In genomic region chr2:129979629-129980155, GRCh38 we compare ENCODE assay signal across 9 cellular contexts. TPM values are rescaled to one million over a fixed set of nuclear protein-coding genes. Genes with fewer than 3 reads are reported as not detected.
DNase-seq lines count a peak whose midpoint lies in the region; ATAC-seq, FAIRE-seq and TF ChIP-seq lines count a peak whose summit lies in the region.
"Not testable (repeated sequence)": the region's sequence is repeated elsewhere in the genome, so short reads cannot be mapped to it uniquely, and the experiment has no call there.
"Had no signal": no experiment of that assay in that cellular context is flagged by ENCODE, and none has a peak within 500 bp of the region (broad histone marks: within the 10 kb centered on the region; RNA-seq: fewer than 3 reads in every experiment).

TSS of gene RAB6C (plus strand) at chr2:129979666. CDS start at chr2:129980116, 450 bp downstream.

- not testable (repeated sequence) for TF ChIP-seq CTCF in OCI-LY1 (IDR thresholded peaks at IDR 0.05; ENCODE audit: low read length); endothelial cell of umbilical vein (IDR thresholded peaks at IDR 0.05; ENCODE audit: extremely low read depth in 1 of 2, insufficient read depth in 1 of 2, low read depth in 1 of 2, low read length in 2 of 2); neural progenitor cell (IDR thresholded peaks at IDR 0.05); suprapubic skin (IDR thresholded peaks at IDR 0.05)

- H3K36me3 Mint-ChIP-seq in CD8-positive, alpha-beta memory T cell; activated naive CD4-positive, alpha-beta T cell treated with anti-CD3 and anti-CD28 coated beads for 36 hours (ENCODE audit: low read depth); neural progenitor cell: not testable (repeated sequence)

- BruUV-seq in endothelial cell of umbilical vein (replicated peaks; lab: Mats Ljungman, UMichigan), result not testable (repeated sequence)

- not testable (repeated sequence) for H3K9me1 ChIP-seq in endothelial cell of umbilical vein (replicated peaks; ENCODE audit: control insufficient read depth, extremely low read depth, insufficient read depth, low read length)

- H3K9me3 ChIP-seq in CD8-positive, alpha-beta memory T cell (ENCODE audit: low read length); OCI-LY1 (ENCODE audit: low read length); endothelial cell of umbilical vein (replicated peaks; ENCODE audit: control insufficient read depth, insufficient read depth, low read length); neural progenitor cell (ENCODE audit: low read depth); suprapubic skin: not testable (repeated sequence)

- not testable (repeated sequence) for H3K9me2 ChIP-seq in OCI-LY1 (ENCODE audit: low read depth, low read length)

- CTCF ChIA-PET in CD8-positive, alpha-beta memory T cell (lab: Charles Lee); activated naive CD4-positive, alpha-beta T cell treated with anti-CD3 and anti-CD28 coated beads for 36 hours (lab: Charles Lee); endothelial cell of umbilical vein (lab: Charles Lee): not testable (repeated sequence)

- not testable (repeated sequence) for H3K27ac ChIP-seq in CD8-positive, alpha-beta memory T cell (ENCODE audit: low read depth, low read length); OCI-LY1 (ENCODE audit: low read depth, low read length, poor library complexity, severe bottlenecking); endothelial cell of umbilical vein (ENCODE audit: insufficient read depth, low read depth, low read length); neural progenitor cell; suprapubic skin

- peak within 1 kb of the TSS; percentile 24; the same call in 1 of the 2 replicates for H3K9ac ChIP-seq in OCI-LY1 (ENCODE audit: low read length)
- not testable (repeated sequence) for H3K9ac ChIP-seq in endothelial cell of umbilical vein (replicated peaks; ENCODE audit: extremely low read depth, insufficient read depth, low read length); neural progenitor cell

- peak within 1 kb of the TSS; percentile 28 to 68 (median 60) for H3K4me3 Mint-ChIP-seq in CD8-positive, alpha-beta memory T cell
- H3K4me3 Mint-ChIP-seq in activated naive CD4-positive, alpha-beta T cell treated with anti-CD3 and anti-CD28 coated beads for 36 hours, result peak within 1 kb of the TSS; percentile 61
- peak within 1 kb of the TSS; percentile 83 for H3K4me3 Mint-ChIP-seq in neural progenitor cell

- dilution Hi-C loops in endothelial cell of umbilical vein (cut with MboI; ENCODE audit: extremely low pct_ligation_motif_present, low sequenced_read_pairs), result not testable (repeated sequence)

- 2% methylated on average over 22 of the region's 54 CpGs for WGBS in suprapubic skin

- H3K36me3 ChIP-seq in CD8-positive, alpha-beta memory T cell (ENCODE audit: insufficient read depth, low read length); OCI-LY1 (ENCODE audit: insufficient read depth, low read length); endothelial cell of umbilical vein (ENCODE audit: control insufficient read depth in 2 of 2, extremely low read depth in 1 of 2, insufficient read depth in 2 of 2, low read length in 2 of 2); neural progenitor cell; suprapubic skin: not testable (repeated sequence)

- not testable (repeated sequence) for H3K4me1 ChIP-seq in CD8-positive, alpha-beta memory T cell (ENCODE audit: insufficient read depth, low read length); OCI-LY1 (ENCODE audit: insufficient read depth, low read length, severe bottlenecking); endothelial cell of umbilical vein (ENCODE audit: control insufficient read depth, extremely low read depth, insufficient read depth, low read length); neural progenitor cell; suprapubic skin

- peaks cover 9 to 15% (median 11%) of the 10 kb centered on the region in 3 donors for H3K4me1 Mint-ChIP-seq in CD8-positive, alpha-beta memory T cell
- H3K4me1 Mint-ChIP-seq in activated naive CD4-positive, alpha-beta T cell treated with anti-CD3 and anti-CD28 coated beads for 36 hours (ENCODE audit: low read depth); neural progenitor cell: not testable (repeated sequence)

- peaks cover 35 to 58% of the 10 kb centered on the region in 2 donors for H3K27me3 Mint-ChIP-seq in CD8-positive, alpha-beta memory T cell
- H3K27me3 Mint-ChIP-seq in activated naive CD4-positive, alpha-beta T cell treated with anti-CD3 and anti-CD28 coated beads for 36 hours (ENCODE audit: low read depth), result peaks cover 39% of the 10 kb centered on the region
- peaks cover 32% of the 10 kb centered on the region for H3K27me3 Mint-ChIP-seq in neural progenitor cell (ENCODE audit: insufficient read depth, low read depth)

- peak within 1 kb of the TSS in 3 of 8 donors; percentile 12 to 95 (median 20) for H3K27ac Mint-ChIP-seq in CD8-positive, alpha-beta memory T cell
- not testable (repeated sequence) for H3K27ac Mint-ChIP-seq in activated naive CD4-positive, alpha-beta T cell treated with anti-CD3 and anti-CD28 coated beads for 36 hours; neural progenitor cell

- not testable (repeated sequence) for H4K20me1 ChIP-seq in OCI-LY1 (ENCODE audit: insufficient read depth, low read length); endothelial cell of umbilical vein (replicated peaks; ENCODE audit: control insufficient read depth, extremely low read depth, insufficient read depth, low read length); neural progenitor cell (ENCODE audit: low read depth)

- peak within 1 kb of the TSS; percentile 52; the same call in 1 of the 2 replicates for H3K4me2 ChIP-seq in OCI-LY1 (ENCODE audit: low read length)
- H3K4me2 ChIP-seq in endothelial cell of umbilical vein (ENCODE audit: insufficient read depth, low read length), result not testable (repeated sequence)
- peak within 1 kb of the TSS; percentile 78 for H3K4me2 ChIP-seq in neural progenitor cell

- not testable (repeated sequence) for TF ChIP-seq EP300 in suprapubic skin (IDR thresholded peaks at IDR 0.05)

- TF ChIP-seq POLR2A in endothelial cell of umbilical vein (IDR thresholded peaks at IDR 0.05; ENCODE audit: low read depth, low read length); suprapubic skin (IDR thresholded peaks at IDR 0.05): not testable (repeated sequence)

- not testable (repeated sequence) for H3K9me3 Mint-ChIP-seq in CD8-positive, alpha-beta memory T cell; activated naive CD4-positive, alpha-beta T cell treated with anti-CD3 and anti-CD28 coated beads for 36 hours; neural progenitor cell

- H3K79me2 ChIP-seq in OCI-LY1 (ENCODE audit: insufficient read depth, low read length); endothelial cell of umbilical vein (ENCODE audit: control insufficient read depth, insufficient read depth, low read length); neural progenitor cell (ENCODE audit: low read depth): not testable (repeated sequence)

- peak; percentile 49 for ATAC-seq in HG02884 (IDR thresholded peaks at IDR 0.05; ENCODE audit: unreplicated experiment)

- intact Hi-C loops in activated naive CD4-positive, alpha-beta T cell treated with anti-CD3 and anti-CD28 coated beads for 36 hours (cut with micrococcal nuclease); endothelial cell of umbilical vein (cut with micrococcal nuclease): not testable (repeated sequence)

- H3F3A ChIP-seq in OCI-LY1 (ENCODE audit: insufficient read depth, low read length); neural progenitor cell (ENCODE audit: low read depth): not testable (repeated sequence)

- not testable (repeated sequence) for FAIRE-seq in endothelial cell of umbilical vein (lab: Jason Lieb, UNC)

- H2AFZ ChIP-seq in OCI-LY1 (ENCODE audit: low read length), result not testable (repeated sequence)
- peak within 1 kb of the TSS; percentile 54 for H2AFZ ChIP-seq in endothelial cell of umbilical vein (ENCODE audit: low read depth, low read length)
- H2AFZ ChIP-seq in neural progenitor cell (replicated peaks), result peak within 1 kb of the TSS; percentile 89

- DNase-seq in CD8-positive, alpha-beta memory T cell, result peak in 1 of 5 donors; percentile 0
- DNase-seq in activated naive CD4-positive, alpha-beta T cell treated with anti-CD3 and anti-CD28 coated beads for 36 hours, result peak; percentile 15
- peak; percentile 2 for DNase-seq in endothelial cell of umbilical vein (ENCODE audit: low read depth, low spot score)
- DNase-seq in iPS-NIHi11 (ENCODE audit: low spot score), result peak; percentile 22
- DNase-seq in neural progenitor cell (ENCODE audit: low spot score), result peak; percentile 68
- DNase-seq in suprapubic skin (ENCODE audit: low spot score in 2 of 2), result not testable (repeated sequence)

- H3K27me3 ChIP-seq in CD8-positive, alpha-beta memory T cell (ENCODE audit: insufficient read depth, low read length, poor library complexity, severe bottlenecking); OCI-LY1 (ENCODE audit: insufficient read depth, low read length): not testable (repeated sequence)
- peaks cover 7 to 11% of the 10 kb centered on the region in 2 experiments for H3K27me3 ChIP-seq in endothelial cell of umbilical vein (ENCODE audit: control insufficient read depth in 2 of 2, insufficient read depth in 2 of 2, low read length in 2 of 2)
- H3K27me3 ChIP-seq in neural progenitor cell, result peaks cover 79% of the 10 kb centered on the region
- H3K27me3 ChIP-seq in suprapubic skin, result peaks cover 67% of the 10 kb centered on the region

- POLR2A ChIA-PET in CD8-positive, alpha-beta memory T cell (lab: Charles Lee); endothelial cell of umbilical vein (lab: Charles Lee): not testable (repeated sequence)

- not testable (repeated sequence) for H3K4me3 ChIP-seq in CD8-positive, alpha-beta memory T cell (ENCODE audit: low read length)
- H3K4me3 ChIP-seq in OCI-LY1 (ENCODE audit: low read depth, low read length, poor library complexity, severe bottlenecking) (peak within 1 kb of the TSS; percentile 54), endothelial cell of umbilical vein (replicated peaks in 1 of 3; ENCODE audit: insufficient read depth in 1 of 3, low read depth in 1 of 3, low read length in 3 of 3) (peak within 1 kb of the TSS in 1 of 3 experiments; percentile 10), neural progenitor cell (peak within 1 kb of the TSS; percentile 53), suprapubic skin (peak within 1 kb of the TSS; percentile 47)

RNA-seq across cellular contexts. Expression of gene RAB6C, which starts in this region (rescaled TPM):
- total RNA-seq in CD8-positive, alpha-beta memory T cell, result under 1 TPM in 1 of 2 experiments, not detected in 1; 0.09 TPM
- not detected for polyA plus RNA-seq in CD8-positive, alpha-beta memory T cell
- total RNA-seq in activated naive CD4-positive, alpha-beta T cell treated with anti-CD3 and anti-CD28 coated beads for 36 hours, result not detected
- total RNA-seq in endothelial cell of umbilical vein (not detected in 2 replicates), neural progenitor cell (ENCODE audit: low replicate concordance) (0.07 TPM in 1 of 2 replicates, not detected in the other), suprapubic skin (under 1 TPM in 1 of 4 donors, not detected in 3; 0.40 TPM)
- polyA plus RNA-seq in endothelial cell of umbilical vein, result not detected in 2 replicates
- 0.04 TPM in 1 of 2 replicates, not detected in the other for polyA plus RNA-seq in endothelial cell of umbilical vein (2011; cell fraction: cytosol; rRNA removed)
- not detected in 2 replicates for polyA plus RNA-seq in endothelial cell of umbilical vein (2011; cell fraction: nucleus; rRNA removed)
- polyA plus RNA-seq in endothelial cell of umbilical vein (2012), result 0.07 TPM in 1 of 2 replicates, not detected in the other
- polyA minus RNA-seq in endothelial cell of umbilical vein, result not detected in 2 replicates
- polyA minus RNA-seq in endothelial cell of umbilical vein (2011; cell fraction: cytosol; rRNA and poly(A)+ RNA removed), result not detected
- polyA minus RNA-seq in endothelial cell of umbilical vein (2011; cell fraction: nucleus; rRNA and poly(A)+ RNA removed), result 0.14 TPM in 1 of 2 replicates, not detected in the other
- total RNA-seq: dermis microvascular lymphatic vessel endothelial cell had no signal

Comparison
In these comparisons a context has a peak if more than half of its experiments do, and no peak if none do; other contexts are left out.
1. Peak in DNase-seq in activated naive CD4-positive, alpha-beta T cell treated with anti-CD3 and anti-CD28 coated beads for 36 hours; RNA of the gene not detected or under 1 TPM.
2. Peak in DNase-seq in endothelial cell of umbilical vein; RNA of the gene not detected or under 1 TPM.
3. Peak in DNase-seq, H3K4me3 ChIP-seq and H3K4me2 ChIP-seq in neural progenitor cell; RNA of the gene not detected or under 1 TPM.